24 cellular contexts compared by ENCODE assay signal in genomic region chrX:47846070-47846469, GRCh38. TPM values are rescaled to one million over a fixed set of nuclear protein-coding genes. Genes with fewer than 3 reads are reported as not detected.
A peak's percentile ranks its signal among the peaks of the same experiment; 100 is the strongest.
DNase-seq lines count a peak whose midpoint lies in the region; ATAC-seq, FAIRE-seq and TF ChIP-seq lines count a peak whose summit lies in the region.
"Had no signal": no experiment of that assay in that cellular context is flagged by ENCODE, and none has a peak within 500 bp of the region (broad histone marks: within the 10 kb centered on the region; RNA-seq: fewer than 3 reads in every experiment).

No MANE protein-coding gene starts in this region.

- no peak for TF ChIP-seq CTCF in left ventricle myocardium inferior (IDR thresholded peaks at IDR 0.05; ENCODE audit: borderline replicate concordance)
- TF ChIP-seq CTCF in right atrium auricular region (IDR thresholded peaks at IDR 0.05) = no peak
- no peak for TF ChIP-seq CTCF in nephron progenitor cell (IDR thresholded peaks at IDR 0.05)

- peak overlapping the region; percentile 33 for H3K27ac ChIP-seq in left ventricle myocardium inferior (replicated peaks)
- H3K27ac ChIP-seq in right atrium auricular region = no peak overlapping the region
- no peak overlapping the region for H3K27ac ChIP-seq in right cardiac atrium (ENCODE audit: low read length)
- H3K27ac ChIP-seq: A549; BLaER1 treated with 17β-estradiol and CSF1 and Interleukin-3, amounts not matched to agents 10 nM and 100 nM had no signal

- DNase-seq in left ventricle myocardium inferior (peak; percentile 12), right atrium auricular region (ENCODE audit: low spot score) (no peak), right cardiac atrium (peak in 2 of 3 donors; percentile 46 to 53), nephron progenitor cell (no peak), NCI-H524 (lab: John Stamatoyannopoulos, UW) (no peak), H54 (ENCODE audit: insufficient read length, low spot score) (no peak)
- DNase-seq: 8988T; ACHN; AML-193; BE2C; CD4-positive, alpha-beta T cell; CD8-positive, alpha-beta memory T cell; DMS 273 treated with DMSO at 0.1 percent for 48 hours; DMS79; EL; GDM1; HFFc6 had no signal

- FAIRE-seq in H54 (lab: Jason Lieb, UNC) = no peak
- FAIRE-seq: A549, D721Med, GM12878 had no signal

- no peak for TF ChIP-seq POLR2A in H54 (IDR thresholded peaks at IDR 0.05; ENCODE audit: low read depth, low read length)

- H3K4me3 ChIP-seq in left ventricle myocardium inferior = no peak overlapping the region
- H3K4me3 ChIP-seq in right atrium auricular region = no peak overlapping the region
- no peak overlapping the region for H3K4me3 ChIP-seq in right cardiac atrium (ENCODE audit: low read length)
- H3K4me3 ChIP-seq: A549; BLaER1 treated with 17β-estradiol and CSF1 and Interleukin-3, amounts not matched to agents 10 nM and 100 nM; GM12878; GM23338; HAP-1 had no signal

- H3K27ac Mint-ChIP-seq in nephron progenitor cell = peak overlapping the region; percentile 51
- H3K27ac Mint-ChIP-seq: CD4-positive, alpha-beta T cell; CD8-positive, alpha-beta memory T cell; GM23338; HFFc6 had no signal

- ATAC-seq in right cardiac atrium = no peak
- ATAC-seq: A549, GM12878, GM23338 had no signal

- intact Hi-C loops in left ventricle myocardium inferior (cut with micrococcal nuclease) = no loop called here
- intact Hi-C loops in right cardiac atrium (cut with DNase I) = no loop called here

- peaks cover 28% of the 10 kb centered on the region for H3K36me3 Mint-ChIP-seq in nephron progenitor cell (ENCODE audit: low read depth)

- H3K4me1 ChIP-seq in left ventricle myocardium inferior (no peaks in the 10 kb centered on the region), right atrium auricular region (no peaks in the 10 kb centered on the region), right cardiac atrium (ENCODE audit: control insufficient read depth, insufficient read depth, low read length) (no peaks in the 10 kb centered on the region)
- H3K4me1 ChIP-seq: A549; BE2C; BLaER1 treated with 17β-estradiol and CSF1 and Interleukin-3, amounts not matched to agents 10 nM and 100 nM had no signal

- H3K4me1 Mint-ChIP-seq in nephron progenitor cell = no peaks in the 10 kb centered on the region
- H3K4me1 Mint-ChIP-seq: GM23338 had no signal

- no peaks in the 10 kb centered on the region for H3K27me3 Mint-ChIP-seq in nephron progenitor cell (ENCODE audit: low read depth, poor library complexity)
- H3K27me3 Mint-ChIP-seq: CD4-positive, alpha-beta T cell had no signal

- H3K36me3 ChIP-seq in left ventricle myocardium inferior (peaks cover 29% of the 10 kb centered on the region), right atrium auricular region (peaks cover 18% of the 10 kb centered on the region)
- H3K36me3 ChIP-seq: BE2C had no signal

- H3K9me3 ChIP-seq in left ventricle myocardium inferior (replicated peaks) = no peaks in the 10 kb centered on the region
- no peaks in the 10 kb centered on the region for H3K9me3 ChIP-seq in right atrium auricular region
- no peaks in the 10 kb centered on the region for H3K9me3 ChIP-seq in right cardiac atrium (ENCODE audit: control insufficient read depth, low read length)
- H3K9me3 ChIP-seq: A549; BE2C; BLaER1 treated with 17β-estradiol and CSF1 and Interleukin-3, amounts not matched to agents 10 nM and 100 nM; HAP-1 had no signal

- H3K4me3 Mint-ChIP-seq in nephron progenitor cell = no peak overlapping the region
- H3K4me3 Mint-ChIP-seq: CD14-positive monocyte; CD4-positive, alpha-beta T cell; CD8-positive, alpha-beta memory T cell; GM23338; HFFc6 had no signal

- peaks cover 41% of the 10 kb centered on the region for H3K9me3 Mint-ChIP-seq in nephron progenitor cell
- H3K9me3 Mint-ChIP-seq: CD14-positive monocyte; CD4-positive, alpha-beta T cell; CD8-positive, alpha-beta memory T cell; GM23338; HFFc6 had no signal

- H3K27me3 ChIP-seq in left ventricle myocardium inferior (ENCODE audit: low read depth) (no peaks in the 10 kb centered on the region), right atrium auricular region (no peaks in the 10 kb centered on the region), right cardiac atrium (ENCODE audit: control insufficient read depth, insufficient read depth) (no peaks in the 10 kb centered on the region)
- H3K27me3 ChIP-seq: BE2C had no signal

- WGBS in right cardiac atrium = 32% methylated on average over 7 of the region's 7 CpGs

RNA-seq across cellular contexts. Expression of gene ZNF81, which starts 9.4 kb away (rescaled TPM):
- total RNA-seq in left ventricle myocardium inferior (5.8 TPM), right atrium auricular region (1 to 10 TPM; 3.6 to 4.7 TPM), right cardiac atrium (10 to 100 TPM in 2 of 4 donors, 1 to 10 TPM in 2; 6.2 to 12.4 (median 9.8) TPM)
- 2.2 TPM for polyA plus RNA-seq in right cardiac atrium

Comparison
In these comparisons a context has a peak if more than half of its experiments do, and no peak if none do; other contexts are left out.
1. DNase-seq: peak in left ventricle myocardium inferior (single experiment) and right cardiac atrium (2 of 3); none in right atrium auricular region (single experiment), nephron progenitor cell (single experiment), NCI-H524 (0 of 2) and H54 (single experiment).